Comparison of ENCODE assay signal across 29 cellular contexts in genomic region chr9:108676344-108676743, GRCh38.
"Had no signal": no experiment of that assay in that cellular context is flagged by ENCODE, and none has a peak within 500 bp of the region (broad histone marks: within the 10 kb centered on the region; RNA-seq: fewer than 3 reads in every experiment).

No MANE protein-coding gene starts in this region.

- H3K27ac Mint-ChIP-seq: activated CD4-positive, alpha-beta T cell treated with anti-CD3 and anti-CD28 coated beads, Interleukin-2, amount 10 ng/mL, durations not matched to agents 7 days and 5 days; activated CD8-positive, alpha-beta T cell treated with anti-CD3 and anti-CD28 coated beads, Interleukin-2, amount 10 ng/mL, durations not matched to agents 7 days and 5 days; activated naive CD4-positive, alpha-beta T cell treated with anti-CD3 and anti-CD28 coated beads, Interleukin-2, amount 50 U/mL, for 24 hours; activated naive CD8-positive, alpha-beta T cell treated with anti-CD3 and anti-CD28 coated beads, Interleukin-2, amount 10 ng/mL, durations not matched to agents 7 days and 5 days; activated T-cell treated with anti-CD3 and anti-CD28 coated beads, Interleukin-2, amount 50 U/mL, for 24 hours; activated T-helper 2 cell treated with anti-CD3 and anti-CD28 coated beads, Interferon-gamma antibody, Interleukin-2, Interleukin-4, amounts not matched to agents 10 μg/mL and 5 μg/mL and 100 μg/mL, durations not matched to agents 14 hours and 24 hours and 36 hours; T-cell; T-helper 17 cell had no signal

- H3K27me3 ChIP-seq: ascending aorta, Peyer's patch had no signal

- DNase-seq: activated CD4-positive, alpha-beta T cell treated with anti-CD3 and anti-CD28 coated beads, Interleukin-2, amount 10 ng/mL, durations not matched to agents 7 days and 5 days; activated CD4-positive, alpha-beta T cell treated with anti-CD3 and anti-CD28 coated beads, Interleukin-2, amount 50 U/mL, for 48 hours; activated CD8-positive, alpha-beta T cell treated with anti-CD3 and anti-CD28 coated beads, Interleukin-2, amount 10 ng/mL, durations not matched to agents 7 days and 5 days; activated gamma-delta T cell; activated naive CD4-positive, alpha-beta T cell treated with Interleukin-2 at 50 U/mL for 16 hours; activated naive CD8-positive, alpha-beta T cell treated with anti-CD3 and anti-CD28 coated beads, Interleukin-2, amount 10 ng/mL, durations not matched to agents 7 days and 5 days; activated T-cell treated with anti-CD3 and anti-CD28 coated beads, Interleukin-2, amount 50 U/mL, for 24 hours; amygdala; NCI-H1105; NCI-H1417 treated with DMSO at 0.1 percent for 48 hours; NCI-H187 treated with DMSO at 0.1 percent for 48 hours; NCI-H2081; NCI-H2171 treated with DMSO at 0.1 percent for 48 hours; NCI-H2227 treated with DMSO at 0.1 percent for 48 hours; NCI-H510A treated with DMSO at 0.1 percent for 48 hours; PC-3; Peyer's patch; RPMI8226; SHP77 treated with DMSO at 0.1 percent for 48 hours; T-cell; T-helper 17 cell; WERI-Rb-1 had no signal

- H3K4me1 Mint-ChIP-seq: activated CD4-positive, alpha-beta T cell treated with anti-CD3 and anti-CD28 coated beads, Interleukin-2, amount 10 ng/mL, durations not matched to agents 7 days and 5 days; activated naive CD4-positive, alpha-beta T cell treated with anti-CD3 and anti-CD28 coated beads, Interleukin-2, amount 50 U/mL, for 24 hours; activated naive CD8-positive, alpha-beta T cell treated with anti-CD3 and anti-CD28 coated beads, Interleukin-2, amount 10 ng/mL, durations not matched to agents 7 days and 5 days; central memory CD8-positive, alpha-beta T cell; T-cell; T-helper 17 cell had no signal

- H3K4me1 ChIP-seq: ascending aorta, Peyer's patch had no signal

- H3K36me3 ChIP-seq: ascending aorta, cardiac muscle cell, Peyer's patch had no signal

- H3K4me3 ChIP-seq: ascending aorta, cardiac muscle cell, Peyer's patch had no signal

- H3K4me2 ChIP-seq: KMS-11 had no signal

- H3K36me3 Mint-ChIP-seq: activated naive CD4-positive, alpha-beta T cell treated with anti-CD3 and anti-CD28 coated beads, Interleukin-2, amount 50 U/mL, for 24 hours; activated naive CD8-positive, alpha-beta T cell treated with anti-CD3 and anti-CD28 coated beads, Interleukin-2, amount 10 ng/mL, durations not matched to agents 7 days and 5 days; T-cell had no signal

- H3K4me3 Mint-ChIP-seq: activated CD4-positive, alpha-beta T cell treated with anti-CD3 and anti-CD28 coated beads, Interleukin-2, amount 10 ng/mL, durations not matched to agents 7 days and 5 days; activated CD8-positive, alpha-beta T cell treated with anti-CD3 and anti-CD28 coated beads, Interleukin-2, amount 10 ng/mL, durations not matched to agents 7 days and 5 days; activated naive CD4-positive, alpha-beta T cell treated with anti-CD3 and anti-CD28 coated beads, Interleukin-2, amount 50 U/mL, for 24 hours; activated naive CD8-positive, alpha-beta T cell treated with anti-CD3 and anti-CD28 coated beads, Interleukin-2, amount 10 ng/mL, durations not matched to agents 7 days and 5 days; activated T-cell treated with anti-CD3 and anti-CD28 coated beads, Interleukin-2, amount 50 U/mL, for 24 hours; central memory CD8-positive, alpha-beta T cell; T-cell; T-helper 17 cell had no signal

- ATAC-seq: activated CD8-positive, alpha-beta T cell treated with anti-CD3 and anti-CD28 coated beads, Interleukin-2, amount 10 ng/mL, durations not matched to agents 7 days and 5 days; PC-3; SK-N-SH treated with all-trans-retinoic acid at 6 μM for 48 hours; T-cell; T-helper 17 cell had no signal

- H3K9ac ChIP-seq: KMS-11 had no signal

- H3K27ac ChIP-seq: ascending aorta, cardiac muscle cell, KMS-11, Peyer's patch, WERI-Rb-1 had no signal

- H3K9me3 ChIP-seq: ascending aorta, Peyer's patch had no signal

- H3K9me3 Mint-ChIP-seq: activated naive CD4-positive, alpha-beta T cell treated with anti-CD3 and anti-CD28 coated beads, Interleukin-2, amount 50 U/mL, for 24 hours; activated T-helper 2 cell treated with anti-CD3 and anti-CD28 coated beads, Interferon-gamma antibody, Interleukin-2, Interleukin-4, amounts not matched to agents 10 μg/mL and 5 μg/mL and 100 μg/mL, durations not matched to agents 14 hours and 24 hours and 36 hours; central memory CD8-positive, alpha-beta T cell had no signal

- H3K27me3 Mint-ChIP-seq: activated CD4-positive, alpha-beta T cell treated with anti-CD3 and anti-CD28 coated beads, Interleukin-2, amount 10 ng/mL, durations not matched to agents 7 days and 5 days; activated naive CD4-positive, alpha-beta T cell treated with anti-CD3 and anti-CD28 coated beads, Interleukin-2, amount 50 U/mL, for 24 hours; activated naive CD8-positive, alpha-beta T cell treated with anti-CD3 and anti-CD28 coated beads, Interleukin-2, amount 10 ng/mL, durations not matched to agents 7 days and 5 days; activated T-cell treated with anti-CD3 and anti-CD28 coated beads, Interleukin-2, amount 50 U/mL, for 24 hours; central memory CD8-positive, alpha-beta T cell; T-cell; T-helper 17 cell had no signal
